Comparison of ENCODE assay signal across 8 cellular contexts in the genomic region with DNA sequence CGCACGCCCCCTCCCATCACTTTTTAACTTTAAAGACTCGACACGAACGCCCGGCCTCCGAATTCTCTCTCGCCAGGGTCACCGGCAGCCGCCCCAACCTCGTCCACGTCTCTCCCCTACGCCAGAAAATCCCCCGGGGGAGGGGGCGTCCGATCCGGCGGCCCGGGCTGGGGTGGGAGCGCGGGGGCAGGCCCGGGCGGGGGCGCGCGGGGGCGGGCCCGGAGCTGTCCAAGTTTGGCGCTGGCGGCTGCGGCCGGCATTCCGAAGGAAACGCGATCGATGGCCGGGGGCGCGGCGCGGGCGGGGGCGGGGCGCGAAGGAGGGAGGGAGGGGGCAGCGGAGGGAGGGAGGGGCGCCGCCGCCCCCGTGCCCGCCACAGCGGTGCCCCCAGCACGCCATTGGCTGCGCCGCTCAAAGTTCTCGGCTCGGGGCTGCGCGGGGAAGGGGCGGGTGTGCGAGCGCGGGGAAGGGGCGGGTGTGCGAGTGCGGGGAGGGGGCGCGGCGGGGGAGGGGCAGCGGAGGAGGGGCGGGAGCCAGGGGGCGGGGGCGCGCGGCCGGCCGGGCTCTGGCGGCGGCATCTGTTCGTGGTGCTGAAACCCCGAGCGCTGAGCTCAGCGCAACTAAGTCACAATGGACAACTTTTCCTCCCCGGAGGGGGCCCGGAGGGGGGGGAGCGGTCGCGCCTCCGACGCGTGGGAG. TPM values are rescaled to one million over a fixed set of nuclear protein-coding genes. Genes with fewer than 3 reads are reported as not detected.
A peak's percentile ranks its signal among the peaks of the same experiment; 100 is the strongest.
DNase-seq lines count a peak whose midpoint lies in the region; ATAC-seq and TF ChIP-seq lines count a peak whose summit lies in the region.

No MANE protein-coding gene starts in this region.

- peaks cover 10% of the 10 kb centered on the region for H3K36me3 Mint-ChIP-seq in activated T-helper 17 cell treated with anti-CD3 and anti-CD28 coated beads, Interleukin-2, amount 50 U/mL, for 72 hours (ENCODE audit: low read depth)

- H3K9me2 ChIP-seq in SK-N-SH = no peaks in the 10 kb centered on the region

- no peaks in the 10 kb centered on the region for H3K79me2 ChIP-seq in SK-N-SH (ENCODE audit: insufficient read depth)

- peaks cover 0 to 11% of the 10 kb centered on the region in 2 experiments; a peak in 2 of 4 replicates for H3K4me1 ChIP-seq in SK-N-SH (ENCODE audit: control insufficient read depth in 1 of 2, insufficient read depth in 2 of 2, low read depth in 1 of 2, low read length in 1 of 2)
- H3K4me1 ChIP-seq in cardiac muscle cell (ENCODE audit: low read depth) = peaks cover 16% of the 10 kb centered on the region
- H3K4me1 ChIP-seq in sigmoid colon = peaks cover 0 to 45% (median 41%) of the 10 kb centered on the region in 4 donors

- no peaks in the 10 kb centered on the region for H3K9me3 Mint-ChIP-seq in activated T-helper 17 cell treated with anti-CD3 and anti-CD28 coated beads, Interleukin-2, amount 50 U/mL, for 72 hours

- H3K27me3 ChIP-seq in SK-N-SH (ENCODE audit: insufficient read depth) = peaks cover 37% of the 10 kb centered on the region
- H3K27me3 ChIP-seq in cardiac muscle cell = no peaks in the 10 kb centered on the region
- peaks cover 32 to 97% (median 64%) of the 10 kb centered on the region in 3 donors for H3K27me3 ChIP-seq in sigmoid colon

- WGBS in SK-N-SH (ENCODE audit: low lambda C conversion rate) = 4% methylated on average over 16 of the region's 91 CpGs
- 3% methylated on average over 89 to 91 of the region's 91 CpGs for WGBS in sigmoid colon, 2 donors

- intact Hi-C loops in sigmoid colon (cut with DNase I) = no loop called here

- H3K36me3 ChIP-seq in SK-N-SH (replicated peaks in 1 of 2; ENCODE audit: control insufficient read depth in 1 of 2, insufficient read depth in 2 of 2, low read length in 1 of 2) (no peaks in the 10 kb centered on the region), cardiac muscle cell (no peaks in the 10 kb centered on the region), sigmoid colon (no peaks in the 10 kb centered on the region)

- ATAC-seq in GM21576 (IDR thresholded peaks at IDR 0.05; ENCODE audit: unreplicated experiment) = no peak
- ATAC-seq in activated T-helper 17 cell treated with anti-CD3 and anti-CD28 coated beads, Interleukin-2, amount 50 U/mL, for 72 hours (replicated peaks) = no peak

- peak; percentile 64 for DNase-seq in GM03348 (ENCODE audit: low spot score)
- peak; percentile 91 for DNase-seq in SK-N-SH
- DNase-seq in cardiac muscle cell (ENCODE audit: low read depth in 1 of 2, low spot score in 1 of 2) = peak; percentile 33 to 94
- no peak for DNase-seq in sigmoid colon
- no peak for DNase-seq in KG1 (lab: John Stamatoyannopoulos, UW)
- DNase-seq in stimulated activated CD4-positive, alpha-beta T cell treated with anti-CD3 and anti-CD28 coated beads, Interleukin-12 subunit alpha, Interleukin-12 subunit beta, amount 100 ng/mL, for 4 hours = no peak

- H3K27ac Mint-ChIP-seq in activated T-helper 17 cell treated with anti-CD3 and anti-CD28 coated beads, Interleukin-2, amount 50 U/mL, for 72 hours = no peak overlapping the region

- peak overlapping the region in 1 of 2 experiments; percentile 76; a peak in 2 of 4 replicates for H3K27ac ChIP-seq in SK-N-SH (ENCODE audit: low read depth in 2 of 2, low read length in 1 of 2)
- peak overlapping the region; percentile 91 for H3K27ac ChIP-seq in cardiac muscle cell
- H3K27ac ChIP-seq in sigmoid colon = peak overlapping the region in 3 of 4 donors; percentile 50 to 88 (median 55)

- peaks cover 3% of the 10 kb centered on the region for H3F3A ChIP-seq in SK-N-SH (replicated peaks; ENCODE audit: insufficient read depth)

- no peak overlapping the region for H3K9ac ChIP-seq in SK-N-SH

- H3K27me3 Mint-ChIP-seq in activated T-helper 17 cell treated with anti-CD3 and anti-CD28 coated beads, Interleukin-2, amount 50 U/mL, for 72 hours = peaks cover 64% of the 10 kb centered on the region

- peaks cover 7% of the 10 kb centered on the region for H3K4me1 Mint-ChIP-seq in activated T-helper 17 cell treated with anti-CD3 and anti-CD28 coated beads, Interleukin-2, amount 50 U/mL, for 72 hours

- no peak overlapping the region for H2AFZ ChIP-seq in SK-N-SH (ENCODE audit: low read depth)

- CTCF ChIA-PET in SK-N-SH (lab: Yijun Ruan, JAX) = interaction anchor here (0.6 to 2.0 kb wide), 6 partner anchors 18 to 202 kb away, joined by 3 to 6 read pairs (median 4); no protein-coding TSS in a partner anchor

- no peaks in the 10 kb centered on the region for H4K20me1 ChIP-seq in SK-N-SH (ENCODE audit: insufficient read depth)

- H3K4me3 Mint-ChIP-seq in activated T-helper 17 cell treated with anti-CD3 and anti-CD28 coated beads, Interleukin-2, amount 50 U/mL, for 72 hours = no peak overlapping the region

- TF ChIP-seq CTCF in SK-N-SH (IDR thresholded peaks at IDR 0.05) (no peak), cardiac muscle cell (IDR thresholded peaks at IDR 0.05; ENCODE audit: low read depth, low read length) (no peak), sigmoid colon (IDR thresholded peaks at IDR 0.05) (no peak)

- H3K4me2 ChIP-seq in SK-N-SH = peak overlapping the region; percentile 78; the same call in 1 of the 2 replicates

- TF ChIP-seq EP300 in SK-N-SH (IDR thresholded peaks at IDR 0.05; ENCODE audit: borderline replicate concordance in 1 of 2, low read depth in 1 of 2, low read length in 1 of 2) (no peak), sigmoid colon (IDR thresholded peaks at IDR 0.05) (no peak)

- no peak for TF ChIP-seq RAD21 in SK-N-SH (IDR thresholded peaks at IDR 0.05; ENCODE audit: low read length)

- H3K4me3 ChIP-seq in SK-N-SH (ENCODE audit: low read depth in 2 of 2, low read length in 1 of 2) (peak overlapping the region; percentile 35 to 64; a peak in 3 of 4 replicates), cardiac muscle cell (peak overlapping the region; percentile 66), sigmoid colon (peak overlapping the region; percentile 23 to 58 (median 48))

- POLR2A ChIA-PET in SK-N-SH (lab: Yijun Ruan, JAX) = interaction anchor here (0.8 kb wide), 1 partner anchor 23 kb away, joined by 3 read pairs; no protein-coding TSS in a partner anchor

- H3K9me3 ChIP-seq in SK-N-SH (no peaks in the 10 kb centered on the region), cardiac muscle cell (ENCODE audit: low read depth) (no peaks in the 10 kb centered on the region), sigmoid colon (no peaks in the 10 kb centered on the region)

- no peak for TF ChIP-seq POLR2A in sigmoid colon (IDR thresholded peaks at IDR 0.05)

TF ChIP-seq in SK-N-SH, 30 proteins besides CTCF, POLR2A, EP300 and RAD21:
- TF ChIP-seq RFX5 (IDR thresholded peaks at IDR 0.05; ENCODE audit: low read length) (no peak), TCF12 (IDR thresholded peaks at IDR 0.05) (no peak), MAX (IDR thresholded peaks at IDR 0.05; ENCODE audit: low read depth) (no peak), REST (IDR thresholded peaks at IDR 0.05; ENCODE audit: low read depth, low read length) (peak; percentile 92)

RNA-seq across cellular contexts. Expression of gene PHF21B, which starts 2.4 kb away (rescaled TPM):
- 0.76 and 0.96 TPM in 2 replicates for polyA plus RNA-seq in SK-N-SH (2012; rRNA removed)
- 0.58 and 0.89 TPM in 2 replicates for polyA plus RNA-seq in SK-N-SH (2012; cell fraction: cytosol; rRNA removed)
- polyA plus RNA-seq in SK-N-SH (2012; cell fraction: nucleus; rRNA removed) = 0.97 and 1.2 TPM in 2 replicates
- total RNA-seq in cardiac muscle cell = 4.8 and 7.2 TPM in 2 replicates
- 1.3 and 3.0 TPM in 2 replicates for polyA plus RNA-seq in cardiac muscle cell
- total RNA-seq in sigmoid colon = under 1 TPM in 2 of 4 donors, not detected in 2; 0.28 to 0.66 TPM
- polyA plus RNA-seq in sigmoid colon = under 1 TPM in 1 of 3 donors, not detected in 2; 0.13 TPM
- not detected for total RNA-seq in activated T-helper 17 cell treated with anti-CD3 and anti-CD28 coated beads, Interleukin-2, amount 50 U/mL, for 72 hours

Comparison
In these comparisons a context has a peak if more than half of its experiments do, and no peak if none do; other contexts are left out.
1. DNase-seq: peak in GM03348 (single experiment), SK-N-SH (single experiment) and cardiac muscle cell (2 of 2); none in sigmoid colon (single experiment), KG1 (single experiment) and stimulated activated CD4-positive, alpha-beta T cell treated with anti-CD3 and anti-CD28 coated beads, Interleukin-12 subunit alpha, Interleukin-12 subunit beta, amount 100 ng/mL, for 4 hours (single experiment).
2. Peak in every context shown above with its lines, with median percentiles within 50 percentile points of each other: H3K4me3 ChIP-seq.